ENCODE assay signal across 8 cellular contexts in genomic region chr12:107990325-107990724, GRCh38.
DNase-seq lines count a peak whose midpoint lies in the region; ATAC-seq, FAIRE-seq and TF ChIP-seq lines count a peak whose summit lies in the region.

No MANE protein-coding gene starts in this region.

- H3K4me3 Mint-ChIP-seq in neural progenitor cell: no peak overlapping the region

- H3K9me3 Mint-ChIP-seq in neural progenitor cell: no peaks in the 10 kb centered on the region

- H3K4me1 ChIP-seq in neural progenitor cell: no peaks in the 10 kb centered on the region

- no peaks in the 10 kb centered on the region for H3K27me3 Mint-ChIP-seq in neural progenitor cell (ENCODE audit: insufficient read depth, low read depth)

- no peaks in the 10 kb centered on the region for H3K36me3 Mint-ChIP-seq in neural progenitor cell

- no peak for ATAC-seq in HG03354 (IDR thresholded peaks at IDR 0.05; ENCODE audit: poor library complexity, severe bottlenecking, unreplicated experiment)

- H3K4me3 ChIP-seq in dorsolateral prefrontal cortex (no peak overlapping the region), neural progenitor cell (no peak overlapping the region)

- H3K9ac ChIP-seq in neural progenitor cell: no peak overlapping the region

- H3K4me2 ChIP-seq in neural progenitor cell: no peak overlapping the region

- H3K27me3 ChIP-seq in dorsolateral prefrontal cortex (peaks cover 0 to 12% (median 0%) of the 10 kb centered on the region in 45 donors), neural progenitor cell (peaks cover 38% of the 10 kb centered on the region)

- intact Hi-C loops in dorsolateral prefrontal cortex (cut with DNase I): no loop called here

- no peaks in the 10 kb centered on the region for H3K4me1 Mint-ChIP-seq in neural progenitor cell

- H3K9me3 ChIP-seq in neural progenitor cell (ENCODE audit: low read depth): no peaks in the 10 kb centered on the region

- H3K36me3 ChIP-seq in neural progenitor cell: no peaks in the 10 kb centered on the region

- peak; percentile 64 for DNase-seq in D341Med (ENCODE audit: low spot score)
- peak; percentile 15 for DNase-seq in HuH-7 (ENCODE audit: low spot score)
- peak in 3 of 5 donors; percentile 1 to 15 (median 4) for DNase-seq in T-helper 1 cell
- peak in 7 of 10 donors; percentile 16 to 51 (median 45) for DNase-seq in dorsolateral prefrontal cortex
- DNase-seq in neural progenitor cell (ENCODE audit: low spot score): peak; percentile 79
- DNase-seq in urothelium cell line (ENCODE audit: low spot score): no peak
- no peak for DNase-seq in effector CD4-positive, alpha-beta T cell

- TF ChIP-seq CTCF in dorsolateral prefrontal cortex (IDR thresholded peaks at IDR 0.05 in 54 of 56, conservative IDR thresholded peaks at IDR 0.05 in 2 of 56; ENCODE audit: low read depth in 1 of 56, partially characterized antibody in 56 of 56) (peak in 52 of 56 donors; percentile 12 to 73 (median 44)), neural progenitor cell (IDR thresholded peaks at IDR 0.05) (peak; percentile 70)

- no peak overlapping the region for H3K27ac Mint-ChIP-seq in neural progenitor cell

- no peak overlapping the region for H2AFZ ChIP-seq in neural progenitor cell (replicated peaks)

- no peaks in the 10 kb centered on the region for H4K20me1 ChIP-seq in neural progenitor cell (ENCODE audit: low read depth)

- no peaks in the 10 kb centered on the region for H3K79me2 ChIP-seq in neural progenitor cell (ENCODE audit: low read depth)

- H3K27ac ChIP-seq in dorsolateral prefrontal cortex (no peak overlapping the region), neural progenitor cell (no peak overlapping the region)

- H3F3A ChIP-seq in neural progenitor cell (ENCODE audit: low read depth): no peaks in the 10 kb centered on the region

- no peak for FAIRE-seq in urothelium cell line (lab: Jason Lieb, UNC)

Comparison
In these comparisons a context has a peak if more than half of its experiments do, and no peak if none do; other contexts are left out.
1. DNase-seq: peak in D341Med (single experiment), HuH-7 (single experiment), T-helper 1 cell (3 of 5), dorsolateral prefrontal cortex (7 of 10) and neural progenitor cell (single experiment); none in urothelium cell line (single experiment) and effector CD4-positive, alpha-beta T cell (single experiment).